In the genomic region with DNA sequence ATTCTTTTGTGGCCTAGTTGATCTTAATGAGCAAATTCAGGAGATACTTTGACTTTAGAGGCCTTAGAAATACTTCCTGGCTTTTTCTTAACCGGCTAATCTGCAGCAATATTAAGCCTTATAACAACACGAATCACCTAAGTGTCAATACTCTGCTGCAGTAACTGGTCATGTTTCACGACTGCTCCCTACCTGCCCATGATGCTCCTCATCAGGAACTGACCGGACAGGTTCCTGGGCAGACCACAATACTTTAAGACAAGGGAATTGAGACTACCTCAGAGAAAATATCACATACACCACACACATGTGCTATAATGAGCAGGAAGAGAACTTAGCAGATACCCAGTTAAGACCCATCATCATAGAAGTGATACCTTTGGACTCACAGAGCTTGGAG, we compare ENCODE assay signal across 26 cellular contexts.
"Had no signal": no experiment of that assay in that cellular context is flagged by ENCODE, and none has a peak within 500 bp of the region (broad histone marks: within the 10 kb centered on the region; RNA-seq: fewer than 3 reads in every experiment).

No MANE protein-coding gene starts in this region.

- H3K4me3 ChIP-seq: body of pancreas, dorsolateral prefrontal cortex, esophagus muscularis mucosa, hepatocyte, lower lobe of right lung, smooth muscle cell, stomach, thoracic aorta, upper lobe of left lung had no signal

- H3K79me2 ChIP-seq: hepatocyte, parathyroid adenoma had no signal

- H3K9me3 Mint-ChIP-seq: activated CD8-positive, alpha-beta T cell treated with anti-CD3 and anti-CD28 coated beads for 36 hours; activated naive CD8-positive, alpha-beta T cell treated with anti-CD3 and anti-CD28 coated beads for 36 hours; activated T-helper 17 cell treated with anti-CD3 and anti-CD28 coated beads, Interleukin-2, amount 50 U/mL, for 72 hours; endodermal cell; mesothelial cell of epicardium; natural killer cell treated with Interleukin-12 subunit alpha and Interleukin-12 subunit beta and Interleukin-15 and Interleukin-18, amount 100 ng/mL, for 72 hours; stimulated activated effector memory CD8-positive, alpha-beta T cell treated with anti-CD3 and anti-CD28 coated beads, Interleukin-12 subunit alpha, Interleukin-12 subunit beta, amount 100 ng/mL, for 72 hours; WTC11 had no signal

- H3K36me3 Mint-ChIP-seq: activated naive CD8-positive, alpha-beta T cell treated with anti-CD3 and anti-CD28 coated beads for 36 hours; mesothelial cell of epicardium; natural killer cell treated with Interleukin-12 subunit alpha and Interleukin-12 subunit beta and Interleukin-15 and Interleukin-18, amount 100 ng/mL, for 72 hours; stimulated activated effector memory CD8-positive, alpha-beta T cell treated with anti-CD3 and anti-CD28 coated beads, Interleukin-12 subunit alpha, Interleukin-12 subunit beta, amount 100 ng/mL, for 72 hours; WTC11 had no signal

- H3K27ac Mint-ChIP-seq: activated CD8-positive, alpha-beta T cell treated with anti-CD3 and anti-CD28 coated beads for 36 hours; activated naive CD8-positive, alpha-beta T cell treated with anti-CD3 and anti-CD28 coated beads for 36 hours; activated T-helper 17 cell treated with anti-CD3 and anti-CD28 coated beads, Interleukin-2, amount 50 U/mL, for 72 hours; endodermal cell; mesothelial cell of epicardium; natural killer cell treated with Interleukin-12 subunit alpha and Interleukin-12 subunit beta and Interleukin-15 and Interleukin-18, amount 100 ng/mL, for 72 hours; stimulated activated effector memory CD8-positive, alpha-beta T cell treated with anti-CD3 and anti-CD28 coated beads, Interleukin-12 subunit alpha, Interleukin-12 subunit beta, amount 100 ng/mL, for 72 hours; WTC11 had no signal

- H3K27ac ChIP-seq: body of pancreas, dorsolateral prefrontal cortex, esophagus muscularis mucosa, hepatocyte, lower lobe of right lung, parathyroid adenoma, stomach, thoracic aorta had no signal

- DNase-seq: activated CD4-positive, alpha-beta T cell treated with anti-CD3 and anti-CD28 coated beads for 48 hours; activated CD8-positive, alpha-beta T cell treated with anti-CD3 and anti-CD28 coated beads for 36 hours; activated naive CD4-positive, alpha-beta T cell; activated naive CD8-positive, alpha-beta T cell treated with anti-CD3 and anti-CD28 coated beads for 36 hours; activated T-cell treated with anti-CD3 and anti-CD28 coated beads, Interleukin-2, amount 50 U/mL, for 1 hour; amygdala; body of pancreas; central memory CD4-positive, alpha-beta T cell; dorsolateral prefrontal cortex; endodermal cell; lower lobe of right lung; stimulated activated CD4-positive, alpha-beta T cell treated with anti-CD3 and anti-CD28 coated beads, Interleukin-4, amount 100 ng/mL, for 1 hour; stomach; upper lobe of left lung had no signal

- FAIRE-seq: colon had no signal

- H3K36me3 ChIP-seq: esophagus muscularis mucosa, lower lobe of right lung, stomach, thoracic aorta, upper lobe of left lung had no signal

- H3K4me3 Mint-ChIP-seq: activated CD8-positive, alpha-beta T cell treated with anti-CD3 and anti-CD28 coated beads for 36 hours; activated naive CD8-positive, alpha-beta T cell treated with anti-CD3 and anti-CD28 coated beads for 36 hours; activated T-helper 17 cell treated with anti-CD3 and anti-CD28 coated beads, Interleukin-2, amount 50 U/mL, for 72 hours; endodermal cell; mesothelial cell of epicardium; natural killer cell treated with Interleukin-12 subunit alpha and Interleukin-12 subunit beta and Interleukin-15 and Interleukin-18, amount 100 ng/mL, for 72 hours; stimulated activated effector memory CD8-positive, alpha-beta T cell treated with anti-CD3 and anti-CD28 coated beads, Interleukin-12 subunit alpha, Interleukin-12 subunit beta, amount 100 ng/mL, for 72 hours; WTC11 had no signal

- H3K4me1 Mint-ChIP-seq: activated T-helper 17 cell treated with anti-CD3 and anti-CD28 coated beads, Interleukin-2, amount 50 U/mL, for 72 hours; stimulated activated effector memory CD8-positive, alpha-beta T cell treated with anti-CD3 and anti-CD28 coated beads, Interleukin-12 subunit alpha, Interleukin-12 subunit beta, amount 100 ng/mL, for 72 hours had no signal

- H3K27me3 ChIP-seq: body of pancreas, hepatocyte, stomach, upper lobe of left lung had no signal

- H3K4me1 ChIP-seq: body of pancreas, lower lobe of right lung, parathyroid adenoma had no signal

- ATAC-seq: activated CD8-positive, alpha-beta T cell treated with anti-CD3 and anti-CD28 coated beads for 36 hours; activated T-helper 17 cell treated with anti-CD3 and anti-CD28 coated beads, Interleukin-2, amount 50 U/mL, for 72 hours; body of pancreas; natural killer cell treated with Interleukin-12 subunit alpha and Interleukin-12 subunit beta and Interleukin-15 and Interleukin-18, amount 100 ng/mL, for 72 hours; sciatic nerve; stimulated activated effector memory CD8-positive, alpha-beta T cell treated with anti-CD3 and anti-CD28 coated beads, Interleukin-12 subunit alpha, Interleukin-12 subunit beta, amount 100 ng/mL, for 72 hours; WTC11 had no signal

- H3K9me3 ChIP-seq: body of pancreas, esophagus muscularis mucosa, lower lobe of right lung, stomach, thoracic aorta, upper lobe of left lung had no signal

- H3K4me2 ChIP-seq: hepatocyte, smooth muscle cell had no signal

- H3K9ac ChIP-seq: parathyroid adenoma had no signal

- H2AFZ ChIP-seq: hepatocyte, parathyroid adenoma had no signal
